Comparison of ENCODE assay signal across 8 cellular contexts in the genomic region with DNA sequence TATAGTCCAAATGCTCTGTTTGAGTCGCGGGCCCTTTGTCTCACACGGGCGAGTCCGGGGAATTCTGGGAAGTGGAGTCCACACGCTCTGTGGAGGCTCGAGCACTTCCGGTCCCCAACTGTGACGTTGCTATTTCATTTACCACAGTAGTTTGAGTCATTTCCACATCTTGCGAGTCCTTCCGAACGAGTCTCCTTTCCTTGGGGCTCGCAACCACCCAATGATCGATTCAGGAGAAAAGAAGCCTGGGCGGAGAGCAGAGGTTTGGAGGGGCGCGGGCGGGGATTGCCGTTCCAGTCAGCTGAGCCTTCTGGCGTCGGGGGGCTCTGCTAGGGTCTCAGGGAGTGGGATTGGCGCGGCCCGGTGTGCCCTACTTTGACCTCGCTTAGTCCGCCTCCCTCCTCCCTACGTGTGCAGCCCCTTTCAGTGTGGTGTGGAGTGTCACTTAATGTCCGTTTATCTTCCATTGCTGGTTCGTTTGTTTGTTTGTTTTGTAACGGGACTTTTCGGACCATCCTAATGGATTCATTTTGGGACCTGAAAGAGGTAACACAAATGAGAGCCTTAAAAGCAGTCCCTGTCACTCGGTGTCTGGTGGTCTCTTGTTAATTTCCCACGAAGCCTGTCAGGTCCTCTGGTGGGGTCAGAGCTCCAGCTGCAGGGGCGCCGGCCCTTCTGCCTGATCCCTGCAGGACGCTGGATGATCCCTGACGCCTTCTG. TPM values are rescaled to one million over a fixed set of nuclear protein-coding genes. Genes with fewer than 3 reads are reported as not detected.
A peak's percentile ranks its signal among the peaks of the same experiment; 100 is the strongest.
DNase-seq lines count a peak whose midpoint lies in the region; ATAC-seq, FAIRE-seq and TF ChIP-seq lines count a peak whose summit lies in the region.

A gene (plus strand): TSS at position 163 of the 720 bp plus-strand sequence. CDS start 58 bp downstream, at position 221.

- H3K36me3 ChIP-seq in colonic mucosa, result no peaks in the 10 kb centered on the region

- peak within 1 kb of the TSS; percentile 76 for H3K4me3 ChIP-seq in colonic mucosa

- no peaks in the 10 kb centered on the region for H3K27me3 ChIP-seq in colonic mucosa

- POLR2A ChIA-PET in activated CD4-positive, alpha-beta T cell treated with anti-CD3 and anti-CD28 coated beads for 36 hours (lab: Charles Lee), result no interaction called here

- H3K27ac ChIP-seq in colonic mucosa, result no peak within 1 kb of the TSS

- H3K4me3 Mint-ChIP-seq in activated CD4-positive, alpha-beta T cell treated with anti-CD3 and anti-CD28 coated beads for 36 hours, result peak within 1 kb of the TSS; percentile 94

- TF ChIP-seq CTCF in colonic mucosa (IDR thresholded peaks at IDR 0.05), result no peak

- ATAC-seq in GM18520 (IDR thresholded peaks at IDR 0.05; ENCODE audit: unreplicated experiment), result peak; percentile 78
- peak; percentile 93 for ATAC-seq in HG03139 (IDR thresholded peaks at IDR 0.05; ENCODE audit: unreplicated experiment)
- ATAC-seq in activated CD4-positive, alpha-beta T cell treated with anti-CD3 and anti-CD28 coated beads for 36 hours, result peak; percentile 99
- ATAC-seq in left colon, result peak; percentile 100

- peak within 1 kb of the TSS; percentile 93 for H3K27ac Mint-ChIP-seq in activated CD4-positive, alpha-beta T cell treated with anti-CD3 and anti-CD28 coated beads for 36 hours

- peaks cover 20% of the 10 kb centered on the region for H3K4me1 Mint-ChIP-seq in activated CD4-positive, alpha-beta T cell treated with anti-CD3 and anti-CD28 coated beads for 36 hours

- H3K27me3 Mint-ChIP-seq in activated CD4-positive, alpha-beta T cell treated with anti-CD3 and anti-CD28 coated beads for 36 hours, result peaks cover 2% of the 10 kb centered on the region

- intact Hi-C loops in activated CD4-positive, alpha-beta T cell treated with anti-CD3 and anti-CD28 coated beads for 36 hours (cut with DNase I, micrococcal nuclease), result loop anchor here (1.0 to 2.0 kb wide), 16 partner anchors 23 to 475 kb away; a partner anchor contains a TSS
- intact Hi-C loops in colonic mucosa (cut with DNase I), result loop anchor here (10.0 kb wide), 1 partner anchor 89 kb away; a partner anchor contains a TSS
- intact Hi-C loops in left colon (cut with DNase I, micrococcal nuclease), result no loop called here

- peak; percentile 48 for DNase-seq in NCI-H345 treated with DMSO at 0.1 percent for 48 hours (lab: John Stamatoyannopoulos, UW; ENCODE audit: unreplicated experiment)
- DNase-seq in activated CD4-positive, alpha-beta T cell treated with anti-CD3 and anti-CD28 coated beads for 36 hours, result peak; percentile 90
- DNase-seq in colonic mucosa, result peak; percentile 90
- DNase-seq in left colon, result peak; percentile 83 to 85
- DNase-seq in stimulated activated CD4-positive, alpha-beta T cell treated with anti-CD3 and anti-CD28 coated beads, Interleukin-1b, Interleukin-23, amount 100 ng/mL, for 24 hours (ENCODE audit: low read depth in 4 of 4, low spot score in 1 of 4), result peak; percentile 42 to 61 (median 58)

- peaks cover 53% of the 10 kb centered on the region for H3K36me3 Mint-ChIP-seq in activated CD4-positive, alpha-beta T cell treated with anti-CD3 and anti-CD28 coated beads for 36 hours (ENCODE audit: low read depth)

- peaks cover 34% of the 10 kb centered on the region for H3K9me3 Mint-ChIP-seq in activated CD4-positive, alpha-beta T cell treated with anti-CD3 and anti-CD28 coated beads for 36 hours (ENCODE audit: low read depth)

- no peaks in the 10 kb centered on the region for H3K4me1 ChIP-seq in colonic mucosa

- CTCF ChIA-PET in activated CD4-positive, alpha-beta T cell treated with anti-CD3 and anti-CD28 coated beads for 36 hours (lab: Charles Lee), result interaction anchor here (0.6 to 0.7 kb wide), 2 partner anchors 116 to 303 kb away, joined by 3 read pairs; a partner anchor contains a TSS

- FAIRE-seq in A204.1 (lab: Jason Lieb, UNC), result peak; percentile 96

- no peaks in the 10 kb centered on the region for H3K9me3 ChIP-seq in colonic mucosa

- peak within 1 kb of the TSS; percentile 75 to 76 for H3K9ac ChIP-seq in colonic mucosa (ENCODE audit: low read depth in 2 of 2, low read length in 2 of 2)

RNA-seq across cellular contexts. Expression of the gene that starts here (rescaled TPM):
- total RNA-seq in activated CD4-positive, alpha-beta T cell treated with anti-CD3 and anti-CD28 coated beads for 36 hours, result 1 to 10 TPM; 1.5 to 2.9 TPM
- total RNA-seq in colonic mucosa, result 1 to 10 TPM; 1.2 to 2.4 TPM
- total RNA-seq in left colon, result 1 to 10 TPM; 1.8 to 2.7 TPM

Comparison
In these comparisons a context has a peak if more than half of its experiments do, and no peak if none do; other contexts are left out.
1. intact Hi-C loops: an anchor here in activated CD4-positive, alpha-beta T cell treated with anti-CD3 and anti-CD28 coated beads for 36 hours (1.0 to 2.0 kb wide) and colonic mucosa (10.0 kb wide); none called in left colon.